In genomic region chrX:1440506-1440905, GRCh38 we compare ENCODE assay signal across 21 cellular contexts.
"Had no signal": no experiment of that assay in that cellular context is flagged by ENCODE, and none has a peak within 500 bp of the region (broad histone marks: within the 10 kb centered on the region; RNA-seq: fewer than 3 reads in every experiment).

No MANE protein-coding gene starts in this region.

- DNase-seq: activated CD4-positive, alpha-beta T cell treated with anti-CD3 and anti-CD28 coated beads, Interleukin-2, amount 50 U/mL, for 4 hours; activated CD4-positive, CD25-positive, alpha-beta regulatory T cell; amniotic stem cell; caudate nucleus; cortex of kidney; effector CD4-positive, alpha-beta T cell; foreskin keratinocyte; glutamatergic neuron; immature natural killer cell; left colon; mammary epithelial cell; naive B cell; stimulated activated CD4-positive, alpha-beta T cell treated with anti-CD3 and anti-CD28 coated beads, Interleukin-2, amount 100 ng/mL, for 48 hours; stimulated activated naive B cell treated with anti-CD40 and anti-IgM and Interleukin-4, amounts not matched to agents 10 μg/mL and 1 μg/mL and 100 μg/mL, for 72 hours had no signal

- H3K4me3 ChIP-seq: body of pancreas, neural progenitor cell, ovary, SJSA1, tibial nerve had no signal

- H3K27ac ChIP-seq: body of pancreas, foreskin keratinocyte, neural progenitor cell, ovary, SJSA1, tibial nerve had no signal

- H3K4me1 Mint-ChIP-seq: neural progenitor cell had no signal

- H3K4me1 ChIP-seq: body of pancreas, foreskin keratinocyte, neural progenitor cell, SJSA1, tibial nerve had no signal

- H3K27me3 Mint-ChIP-seq: activated naive CD4-positive, alpha-beta T cell treated with anti-CD3 and anti-CD28 coated beads, Interleukin-2, amount 50 U/mL, for 24 hours; naive B cell; stimulated activated naive B cell treated with anti-CD40 and anti-IgM and Interleukin-4, amounts not matched to agents 10 μg/mL and 1 μg/mL and 100 μg/mL, for 72 hours had no signal

- H3K36me3 ChIP-seq: ovary had no signal

- H3K9me3 ChIP-seq: body of pancreas, SJSA1 had no signal

- H3K27me3 ChIP-seq: body of pancreas, foreskin keratinocyte, neural progenitor cell, ovary, SJSA1, tibial nerve had no signal

- ATAC-seq: foreskin keratinocyte; left colon; stimulated activated naive B cell treated with anti-CD40 and anti-IgM and Interleukin-4, amounts not matched to agents 10 μg/mL and 1 μg/mL and 100 μg/mL, for 72 hours had no signal

- H3K27ac Mint-ChIP-seq: activated naive CD4-positive, alpha-beta T cell treated with anti-CD3 and anti-CD28 coated beads, Interleukin-2, amount 50 U/mL, for 24 hours; activated T-helper 1 cell treated with anti-CD3 and anti-CD28 coated beads, Interleukin-12 subunit alpha, Interleukin-12 subunit beta, Interleukin-2, Interleukin-4 antibody, amounts not matched to agents 30 ng/mL and 10 ng/mL and 1 ng/mL, durations not matched to agents 14 hours and 24 hours and 36 hours; naive B cell; neural progenitor cell had no signal

- H3K4me3 Mint-ChIP-seq: activated naive CD4-positive, alpha-beta T cell treated with anti-CD3 and anti-CD28 coated beads, Interleukin-2, amount 50 U/mL, for 24 hours; activated T-helper 1 cell treated with anti-CD3 and anti-CD28 coated beads, Interleukin-12 subunit alpha, Interleukin-12 subunit beta, Interleukin-2, Interleukin-4 antibody, amounts not matched to agents 30 ng/mL and 10 ng/mL and 1 ng/mL, durations not matched to agents 14 hours and 24 hours and 36 hours; immature natural killer cell; neural progenitor cell; stimulated activated naive B cell treated with anti-CD40 and anti-IgM and Interleukin-4, amounts not matched to agents 10 μg/mL and 1 μg/mL and 100 μg/mL, for 72 hours had no signal
